10 cellular contexts compared by ENCODE assay signal in genomic region chrX:17361620-17362019, GRCh38. TPM values are rescaled to one million over a fixed set of nuclear protein-coding genes. Genes with fewer than 3 reads are reported as not detected.
DNase-seq lines count a peak whose midpoint lies in the region; ATAC-seq and TF ChIP-seq lines count a peak whose summit lies in the region.
"Had no signal": no experiment of that assay in that cellular context is flagged by ENCODE, and none has a peak within 500 bp of the region (broad histone marks: within the 10 kb centered on the region; RNA-seq: fewer than 3 reads in every experiment).

No MANE protein-coding gene starts in this region.

- no peaks in the 10 kb centered on the region for H3K9me3 ChIP-seq in breast epithelium
- H3K9me3 ChIP-seq in MG63 = no peaks in the 10 kb centered on the region
- no peaks in the 10 kb centered on the region for H3K9me3 ChIP-seq in transverse colon
- no peaks in the 10 kb centered on the region for H3K9me3 ChIP-seq in mesenchymal stem cell (ENCODE audit: control insufficient read depth, low read length)
- H3K9me3 ChIP-seq: SJSA1 had no signal

- H3K36me3 Mint-ChIP-seq in MCF 10A (ENCODE audit: insufficient read depth, unreplicated experiment) = no peaks in the 10 kb centered on the region

- H3K4me1 Mint-ChIP-seq in MCF 10A (ENCODE audit: insufficient read depth, unreplicated experiment) = no peaks in the 10 kb centered on the region

- CTCF ChIA-PET in MCF 10A (lab: Yijun Ruan, JAX) = interaction anchor here (0.7 to 1.5 kb wide), 3 partner anchors 11 to 149 kb away, joined by 3 to 4 read pairs (median 3); no protein-coding TSS in a partner anchor

- no peak overlapping the region for H3K18ac ChIP-seq in mesenchymal stem cell (ENCODE audit: low read depth in 1 of 2, low read length in 2 of 2)

- H2BK15ac ChIP-seq in mesenchymal stem cell (ENCODE audit: low read depth, poor library complexity, severe bottlenecking) = no peak overlapping the region

- no peak for TF ChIP-seq EP300 in transverse colon (IDR thresholded peaks at IDR 0.05; ENCODE audit: low read depth)

- no peak overlapping the region for H4K91ac ChIP-seq in mesenchymal stem cell (ENCODE audit: low read length)

- BruUV-seq in MCF 10A (replicated peaks; lab: Mats Ljungman, UMichigan) = no TSS peak

- H3K36me3 ChIP-seq in breast epithelium (no peaks in the 10 kb centered on the region), MG63 (no peaks in the 10 kb centered on the region), transverse colon (no peaks in the 10 kb centered on the region), mesenchymal stem cell (ENCODE audit: control insufficient read depth in 1 of 2, insufficient read depth in 2 of 2, low read depth in 1 of 2, low read length in 2 of 2) (no peaks in the 10 kb centered on the region)
- H3K36me3 ChIP-seq: SJSA1 had no signal

- no peak overlapping the region for H3K27ac Mint-ChIP-seq in MCF 10A (ENCODE audit: low read depth, unreplicated experiment)

- no peak overlapping the region for H3K14ac ChIP-seq in mesenchymal stem cell (ENCODE audit: low read length in 2 of 2)

- intact Hi-C loops in MCF 10A (cut with micrococcal nuclease) (no loop called here), breast epithelium (cut with DNase I; ENCODE audit: low total_unique reads) (no loop called here), transverse colon (cut with DNase I; ENCODE audit: low total_unique reads) (no loop called here)

- POLR2A ChIA-PET in MCF 10A (lab: Yijun Ruan, JAX) = no interaction called here

- H3K4ac ChIP-seq in mesenchymal stem cell (ENCODE audit: low read depth in 1 of 2, low read length in 2 of 2) = no peak overlapping the region

- H3K9ac ChIP-seq in mesenchymal stem cell (ENCODE audit: low read length) = no peak overlapping the region

- H3K27me3 Mint-ChIP-seq in MCF 10A (ENCODE audit: insufficient read depth, unreplicated experiment) = no peaks in the 10 kb centered on the region

- H3K9me3 Mint-ChIP-seq in MCF 10A (ENCODE audit: unreplicated experiment) = no peaks in the 10 kb centered on the region

- H2BK5ac ChIP-seq in mesenchymal stem cell (ENCODE audit: low read depth, low read length, poor library complexity, severe bottlenecking) = no peak overlapping the region

- H3K27ac ChIP-seq in breast epithelium (no peak overlapping the region), transverse colon (no peak overlapping the region), mesenchymal stem cell (ENCODE audit: low read length, poor library complexity, severe bottlenecking) (no peak overlapping the region)
- H3K27ac ChIP-seq: SJSA1 had no signal

- no peak overlapping the region for H3K4me3 ChIP-seq in breast epithelium
- H3K4me3 ChIP-seq in MG63 = no peak overlapping the region
- no peak overlapping the region for H3K4me3 ChIP-seq in transverse colon
- no peak overlapping the region for H3K4me3 ChIP-seq in mesenchymal stem cell (ENCODE audit: insufficient read depth in 1 of 2, low read depth in 1 of 2, low read length in 2 of 2)
- H3K4me3 ChIP-seq: SJSA1 had no signal

- no peak overlapping the region for H3K4me2 ChIP-seq in mesenchymal stem cell (ENCODE audit: low read length, poor library complexity, severe bottlenecking)

- DNase-seq in MCF 10A (ENCODE audit: unreplicated experiment) (no peak), breast epithelium (ENCODE audit: low spot score in 2 of 2) (no peak), MG63 (peak; percentile 23), cerebellar cortex (ENCODE audit: low spot score) (peak; percentile 3), transverse colon (no peak), mesenchymal stem cell (no peak), C1 segment of cervical spinal cord (lab: John Stamatoyannopoulos, UW) (no peak)
- DNase-seq: DMS153 had no signal

- no peak overlapping the region for H4K8ac ChIP-seq in mesenchymal stem cell (ENCODE audit: low read length)

- TF ChIP-seq CTCF in MCF 10A (IDR thresholded peaks at IDR 0.05; ENCODE audit: unreplicated experiment) (peak; percentile 7), breast epithelium (IDR thresholded peaks at IDR 0.05) (no peak), transverse colon (IDR thresholded peaks at IDR 0.05) (peak in 3 of 5 experiments; percentile 15 to 21 (median 20))

- in situ Hi-C loops in transverse colon (cut with MboI; ENCODE audit: low pct_ligation_motif_present in 1 of 4, low pct_unique_long_range_greater_than_20kb in 1 of 4, low sequenced_read_pairs in 3 of 4) = loop anchor here in 1 of 4 donors (25.0 kb wide), 1 partner anchor 124 kb away; no protein-coding TSS in a partner anchor

- no peak for ATAC-seq in HG03039 (IDR thresholded peaks at IDR 0.05; ENCODE audit: unreplicated experiment)

- H3K79me1 ChIP-seq in mesenchymal stem cell (replicated peaks; ENCODE audit: low read length, poor library complexity, severe bottlenecking) = no peaks in the 10 kb centered on the region

- H2BK120ac ChIP-seq in mesenchymal stem cell (ENCODE audit: low read depth, low read length) = no peak overlapping the region

- TF ChIP-seq POLR2A in breast epithelium (IDR thresholded peaks at IDR 0.05) (no peak), transverse colon (IDR thresholded peaks at IDR 0.05) (no peak)

- H3K4me3 Mint-ChIP-seq in MCF 10A (ENCODE audit: unreplicated experiment) = no peak overlapping the region

- H2BK12ac ChIP-seq in mesenchymal stem cell (ENCODE audit: low read length in 2 of 2) = no peak overlapping the region

- WGBS in transverse colon (ENCODE audit: low coverage in 1 of 2), 2 donors = 69% methylated on average over 14 of the region's 14 CpGs; no CpG with 5 or more reads in 1 of the 2 donors
- 81% methylated on average over 14 of the region's 14 CpGs for WGBS in mesenchymal stem cell

- H3K4me1 ChIP-seq in breast epithelium (no peaks in the 10 kb centered on the region), transverse colon (no peaks in the 10 kb centered on the region), mesenchymal stem cell (ENCODE audit: control insufficient read depth, insufficient read depth, low read depth, low read length) (peaks cover 2% of the 10 kb centered on the region)
- H3K4me1 ChIP-seq: SJSA1 had no signal

- no peak overlapping the region for H2AK5ac ChIP-seq in mesenchymal stem cell (ENCODE audit: low read length, severe bottlenecking)

- no peak overlapping the region for H3K23ac ChIP-seq in mesenchymal stem cell (ENCODE audit: low read length in 2 of 2)

- no peak overlapping the region for H2AFZ ChIP-seq in mesenchymal stem cell (ENCODE audit: low read depth, low read length)

- H3K27me3 ChIP-seq in breast epithelium = peaks cover 0 to 19% of the 10 kb centered on the region in 2 donors
- H3K27me3 ChIP-seq in MG63 = no peaks in the 10 kb centered on the region
- H3K27me3 ChIP-seq in transverse colon = no peaks in the 10 kb centered on the region
- no peaks in the 10 kb centered on the region for H3K27me3 ChIP-seq in mesenchymal stem cell (ENCODE audit: control insufficient read depth in 1 of 2, insufficient read depth in 1 of 2, low read length in 2 of 2)
- H3K27me3 ChIP-seq: SJSA1 had no signal

RNA-seq across cellular contexts. Expression of gene NHS, which starts 13.4 kb away (rescaled TPM):
- 3.6 and 6.2 TPM in 2 replicates for total RNA-seq in MCF 10A (2022)
- total RNA-seq in breast epithelium = 10 to 100 TPM in 1 of 3 donors, 1 to 10 TPM in 2; 8.5 to 11.2 (median 8.8) TPM
- 0.07 and 0.10 TPM in 2 replicates for total RNA-seq in MG63 (2014; rRNA removed; shearing (Covaris generic); ENCODE audit: low replicate concordance)
- 10 to 100 TPM in 1 of 4 donors, 1 to 10 TPM in 3; 1.2 to 10.7 (median 5.0) TPM for total RNA-seq in transverse colon
- 0.03 TPM for polyA plus RNA-seq in mesenchymal stem cell (2013, experiment 1 of 2)
- 0.03 TPM for polyA plus RNA-seq in mesenchymal stem cell (2013, experiment 2 of 2)

Comparison
In these comparisons a context has a peak if more than half of its experiments do, and no peak if none do; other contexts are left out.
1. CTCF ChIP-seq: peak in MCF 10A (single experiment) and transverse colon (3 of 5); none in breast epithelium (0 of 3).
2. DNase-seq: peak in MG63 (single experiment) and cerebellar cortex (single experiment); none in MCF 10A (single experiment), breast epithelium (0 of 2), transverse colon (single experiment), mesenchymal stem cell (single experiment) and C1 segment of cervical spinal cord (0 of 14).